In the genomic region with DNA sequence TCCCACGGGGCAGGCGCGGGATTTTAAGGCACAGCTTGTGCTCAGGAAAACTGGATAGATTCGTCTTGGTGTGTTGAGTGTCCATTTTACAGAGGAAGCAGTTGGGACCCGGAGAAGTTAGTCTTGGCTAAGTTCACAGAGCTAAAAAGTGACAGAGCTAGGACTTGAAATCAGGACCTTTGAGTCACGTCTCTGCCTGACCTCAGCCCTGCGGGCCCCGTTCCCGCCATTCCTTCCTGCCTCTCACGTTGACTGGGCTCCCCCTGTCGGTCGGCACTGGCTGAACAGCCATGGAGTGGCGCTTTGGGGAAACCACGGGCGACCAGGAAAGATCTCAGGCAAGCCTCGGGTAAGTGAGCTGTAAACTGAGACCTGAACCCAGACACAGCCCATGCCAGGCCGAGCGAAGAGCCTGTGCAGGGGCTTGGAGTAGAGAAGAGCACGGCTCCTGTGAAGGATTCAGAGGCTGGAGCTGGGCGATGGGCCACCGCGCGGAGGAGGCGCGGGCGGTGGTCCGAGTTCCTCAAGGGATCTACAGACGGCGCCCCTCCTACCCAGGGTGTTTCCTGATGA, we compare ENCODE assay signal across 7 cellular contexts. TPM values are rescaled to one million over a fixed set of nuclear protein-coding genes. Genes with fewer than 3 reads are reported as not detected.
DNase-seq lines count a peak whose midpoint lies in the region; ATAC-seq and TF ChIP-seq lines count a peak whose summit lies in the region.

No MANE protein-coding gene starts in this region.

- no TSS peak for BruUV-seq in Panc1 (replicated peaks; lab: Mats Ljungman, UMichigan)

- H3K36me3 ChIP-seq in Panc1 (ENCODE audit: control insufficient read depth, insufficient read depth, low read length) (no peaks in the 10 kb centered on the region), gastroesophageal sphincter (no peaks in the 10 kb centered on the region)

- TF ChIP-seq EP300 in gastroesophageal sphincter (IDR thresholded peaks at IDR 0.05), result no peak

- intact Hi-C loops in Panc1 (cut with micrococcal nuclease; ENCODE audit: unreplicated experiment), result loop anchor here (2.0 to 10.0 kb wide), 2 partner anchors 255 to 347 kb away; no protein-coding TSS in a partner anchor

- H3K27me3 ChIP-seq in Panc1 (ENCODE audit: control insufficient read depth, insufficient read depth, low read length), result no peaks in the 10 kb centered on the region
- peaks cover 5% of the 10 kb centered on the region for H3K27me3 ChIP-seq in gastroesophageal sphincter

- CTCF ChIA-PET in Panc1 (lab: Charles Lee), result interaction anchor here (0.6 to 1.5 kb wide), 7 partner anchors 146 to 1010 kb away, joined by 3 to 20 read pairs (median 5); no protein-coding TSS in a partner anchor

- H3K9me3 ChIP-seq in Panc1 (ENCODE audit: control insufficient read depth, insufficient read depth, low read depth, low read length), result no peaks in the 10 kb centered on the region
- H3K9me3 ChIP-seq in gastroesophageal sphincter, result no peaks in the 10 kb centered on the region

- in situ Hi-C loops in Panc1 (cut with HindIII; ENCODE audit: low pct_unique_long_range_greater_than_20kb, low sequenced_read_pairs), result no loop called here

- POLR2A ChIA-PET in Panc1 (lab: Charles Lee), result interaction anchor here (0.6 kb wide), 1 partner anchor 146 kb away, joined by 5 read pairs; no protein-coding TSS in a partner anchor

- H3K4me1 ChIP-seq in Panc1 (ENCODE audit: control insufficient read depth, insufficient read depth, low read length) (peaks cover 7% of the 10 kb centered on the region), gastroesophageal sphincter (peaks cover 0 to 12% (median 3%) of the 10 kb centered on the region in 3 donors)

- peak; percentile 69 for ATAC-seq in GM18519 (IDR thresholded peaks at IDR 0.05; ENCODE audit: low FRiP score, unreplicated experiment)
- ATAC-seq in HG03064 (IDR thresholded peaks at IDR 0.05; ENCODE audit: low read depth, unreplicated experiment), result peak; percentile 46
- ATAC-seq in Panc1, result peak; percentile 91
- ATAC-seq in gastroesophageal sphincter, result peak; percentile 92

- peak overlapping the region; percentile 40 for H3K27ac ChIP-seq in Panc1 (ENCODE audit: low read length)
- H3K27ac ChIP-seq in gastroesophageal sphincter, result no peak overlapping the region
- H3K27ac ChIP-seq in substantia nigra (ENCODE audit: low read depth, low read length, poor library complexity, severe bottlenecking), result no peak overlapping the region

- DNase-seq in Panc1 (ENCODE audit: low read depth, low spot score) (peak; percentile 58), nucleus accumbens (lab: John Stamatoyannopoulos, UW) (peak in 52 of 56 donors; percentile 8 to 90 (median 65)), substantia nigra (lab: John Stamatoyannopoulos, UW) (peak in 48 of 49 donors; percentile 20 to 85 (median 71))
- peak; percentile 68 for DNase-seq in activated effector memory CD4-positive, alpha-beta T cell treated with Interleukin-2 at 50 U/mL for 16 hours

- TF ChIP-seq POLR2A in gastroesophageal sphincter (IDR thresholded peaks at IDR 0.05), result no peak

- 9 to 29% methylated on average over 6 to 13 of the region's 29 CpGs for WGBS in gastroesophageal sphincter (ENCODE audit: low coverage in 1 of 2), 2 donors

- TF ChIP-seq CTCF in Panc1 (IDR thresholded peaks at IDR 0.05), result peak; percentile 99
- peak in 3 of 4 experiments; percentile 97 to 98 (median 98) for TF ChIP-seq CTCF in gastroesophageal sphincter (IDR thresholded peaks at IDR 0.05)

- peak overlapping the region; percentile 5 to 41 for H3K4me3 ChIP-seq in Panc1 (ENCODE audit: low read depth in 2 of 2, low read length in 2 of 2)
- peak overlapping the region; percentile 8 to 40 for H3K4me3 ChIP-seq in gastroesophageal sphincter

RNA-seq across cellular contexts. Expression of gene WNT11, which starts 54.1 kb away (rescaled TPM):
- 1.1 TPM for total RNA-seq in Panc1 (2021; ENCODE audit: unreplicated experiment)
- 3.3 TPM for polyA plus RNA-seq in Panc1 (2012; ENCODE audit: insufficient read length)
- 10 to 100 TPM in 1 of 4 donors, 1 to 10 TPM in 3; 2.5 to 17.1 (median 5.4) TPM for total RNA-seq in gastroesophageal sphincter
